Comparison of ENCODE assay signal across 8 cellular contexts in the genomic region with DNA sequence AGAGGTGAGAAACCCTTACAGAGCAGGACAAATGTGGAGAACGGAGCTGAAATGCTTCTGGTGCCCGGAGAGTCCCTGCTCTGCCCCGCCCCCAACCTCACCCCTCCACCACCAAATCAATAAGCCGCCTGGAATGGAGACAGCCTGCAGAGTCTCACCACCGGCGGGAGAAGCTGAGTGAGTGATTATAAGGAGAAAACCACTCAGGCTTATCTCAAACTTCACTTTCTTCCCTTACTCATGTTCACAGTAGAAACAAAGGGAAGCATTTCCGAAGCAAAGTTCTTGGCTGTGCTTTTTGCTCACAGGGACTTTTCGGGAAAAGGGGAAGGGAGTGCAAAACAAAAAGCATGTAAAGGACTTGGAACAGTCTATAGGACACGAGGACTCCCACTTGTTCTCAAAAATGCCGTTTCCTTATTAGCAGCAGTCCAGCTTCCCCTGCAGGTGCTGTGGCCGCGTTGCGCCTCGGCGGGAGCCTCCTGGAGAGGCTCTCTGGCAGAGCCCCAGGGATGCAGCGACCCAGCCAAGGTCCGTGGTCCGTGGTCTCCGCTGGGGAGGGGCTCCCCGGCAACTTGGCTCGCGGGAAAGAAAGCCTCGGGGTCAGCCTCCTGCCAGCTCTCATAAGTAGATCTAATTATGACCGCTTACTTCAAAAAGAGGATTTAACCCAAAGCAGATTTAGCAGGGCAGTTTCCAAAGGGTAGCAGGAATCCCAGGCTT.
DNase-seq lines count a peak whose midpoint lies in the region; ATAC-seq and TF ChIP-seq lines count a peak whose summit lies in the region.

No MANE protein-coding gene starts in this region.

- intact Hi-C loops in head of caudate nucleus (cut with DNase I), result no loop called here

- no peaks in the 10 kb centered on the region for H3K79me1 ChIP-seq in mesendoderm (ENCODE audit: low read length)

- no peak overlapping the region for H2BK5ac ChIP-seq in mesendoderm (ENCODE audit: low read length)

- H2BK120ac ChIP-seq in mesendoderm (ENCODE audit: low read depth, low read length), result peak overlapping the region; percentile 61

- H3K4me3 ChIP-seq in AG04450 (ENCODE audit: low read depth, low read length), result peak overlapping the region; percentile 41
- peak overlapping the region; percentile 67 for H3K4me3 ChIP-seq in coronary artery
- H3K4me3 ChIP-seq in mesendoderm (ENCODE audit: low read length), result peak overlapping the region; percentile 40

- no peak overlapping the region for H3K27ac Mint-ChIP-seq in stimulated activated memory B cell treated with anti-CD40 and anti-IgM and Interleukin-4, amounts not matched to agents 10 μg/mL and 1 μg/mL and 100 μg/mL, for 72 hours

- H3K36me3 ChIP-seq in mesendoderm (ENCODE audit: control insufficient read depth, insufficient read depth, low read length), result no peaks in the 10 kb centered on the region

- TF ChIP-seq CTCF in AG04450 (IDR thresholded peaks at IDR 0.05; ENCODE audit: low read depth, low read length), result peak; percentile 29; the same call in 1 of the 2 replicates
- TF ChIP-seq CTCF in coronary artery (IDR thresholded peaks at IDR 0.05), result no peak

- peak overlapping the region; percentile 61 for H3K18ac ChIP-seq in mesendoderm (ENCODE audit: low read length)

- H3K27me3 Mint-ChIP-seq in stimulated activated memory B cell treated with anti-CD40 and anti-IgM and Interleukin-4, amounts not matched to agents 10 μg/mL and 1 μg/mL and 100 μg/mL, for 72 hours, result peaks cover 36% of the 10 kb centered on the region

- no CpG with 5 or more reads among the region's 24 CpGs for WGBS in mesendoderm (ENCODE audit: extremely low coverage, insufficient coverage, low lambda C conversion rate)

- no peaks in the 10 kb centered on the region for H3K9me3 ChIP-seq in AG04450 (ENCODE audit: control insufficient read depth, insufficient read depth, low read length)

- H3K4ac ChIP-seq in mesendoderm (ENCODE audit: low read depth, low read length), result peak overlapping the region; percentile 41

- CTCF ChIA-PET in AG04450 (lab: Charles Lee), result no interaction called here

- no peaks in the 10 kb centered on the region for H3K9me3 Mint-ChIP-seq in stimulated activated memory B cell treated with anti-CD40 and anti-IgM and Interleukin-4, amounts not matched to agents 10 μg/mL and 1 μg/mL and 100 μg/mL, for 72 hours

- peak overlapping the region; percentile 82 for H3K56ac ChIP-seq in mesendoderm (ENCODE audit: low read length)

- DNase-seq in AG04450 (ENCODE audit: low read depth, low spot score) (no peak), coronary artery (ENCODE audit: low spot score) (no peak), mesendoderm (peak; percentile 89), head of caudate nucleus (no peak), NK-92 (lab: John Stamatoyannopoulos, UW; ENCODE audit: unreplicated experiment) (no peak), RKO (ENCODE audit: low spot score) (no peak)

- H3K4me1 ChIP-seq in mesendoderm (ENCODE audit: control insufficient read depth, low read depth, low read length), result peaks cover 2% of the 10 kb centered on the region

- peak overlapping the region; percentile 39 for H4K8ac ChIP-seq in mesendoderm (ENCODE audit: low read depth, low read length)

- no peaks in the 10 kb centered on the region for H3K27me3 ChIP-seq in AG04450 (ENCODE audit: control insufficient read depth, insufficient read depth, low read length)
- H3K27me3 ChIP-seq in mesendoderm (ENCODE audit: insufficient read depth, low read length, poor library complexity), result no peaks in the 10 kb centered on the region

- H3K9ac ChIP-seq in mesendoderm (ENCODE audit: low read length), result peak overlapping the region; percentile 55

- H4K5ac ChIP-seq in mesendoderm (ENCODE audit: low read length), result no peak overlapping the region

- no peak overlapping the region for H3K23ac ChIP-seq in mesendoderm (ENCODE audit: low read length)

- POLR2A ChIA-PET in AG04450 (lab: Yijun Ruan, JAX), result interaction anchor here (0.6 kb wide), 1 partner anchor 100 kb away, joined by 3 read pairs; no protein-coding TSS in a partner anchor

- H3K4me1 Mint-ChIP-seq in stimulated activated memory B cell treated with anti-CD40 and anti-IgM and Interleukin-4, amounts not matched to agents 10 μg/mL and 1 μg/mL and 100 μg/mL, for 72 hours, result peaks cover 6% of the 10 kb centered on the region

- no peak overlapping the region for H3K4me3 Mint-ChIP-seq in stimulated activated memory B cell treated with anti-CD40 and anti-IgM and Interleukin-4, amounts not matched to agents 10 μg/mL and 1 μg/mL and 100 μg/mL, for 72 hours

- no peaks in the 10 kb centered on the region for H3K36me3 Mint-ChIP-seq in stimulated activated memory B cell treated with anti-CD40 and anti-IgM and Interleukin-4, amounts not matched to agents 10 μg/mL and 1 μg/mL and 100 μg/mL, for 72 hours

- H2BK15ac ChIP-seq in mesendoderm (replicated peaks; ENCODE audit: low read depth), result no peak overlapping the region

- H2AK5ac ChIP-seq in mesendoderm (ENCODE audit: low read length), result no peak overlapping the region

- ATAC-seq in HG03354 (IDR thresholded peaks at IDR 0.05; ENCODE audit: poor library complexity, severe bottlenecking, unreplicated experiment), result peak; percentile 47
- no peak for ATAC-seq in stimulated activated memory B cell treated with anti-CD40 and anti-IgM and Interleukin-4, amounts not matched to agents 10 μg/mL and 1 μg/mL and 100 μg/mL, for 72 hours

- no peaks in the 10 kb centered on the region for H3K79me2 ChIP-seq in mesendoderm (ENCODE audit: control insufficient read depth, insufficient read depth, low read length)

- peak overlapping the region; percentile 96 for H3K4me2 ChIP-seq in mesendoderm (ENCODE audit: low read length)

- H3K27ac ChIP-seq in AG04450 (ENCODE audit: low read depth, low read length) (no peak overlapping the region), coronary artery (peak overlapping the region; percentile 16 to 26), mesendoderm (ENCODE audit: low read depth, low read length) (peak overlapping the region; percentile 85)
